25 cellular contexts compared by ENCODE assay signal in genomic region chr3:22490747-22491146, GRCh38.
"Had no signal": no experiment of that assay in that cellular context is flagged by ENCODE, and none has a peak within 500 bp of the region (broad histone marks: within the 10 kb centered on the region; RNA-seq: fewer than 3 reads in every experiment).

No MANE protein-coding gene starts in this region.

- H3K4me1 ChIP-seq: left lung, lower lobe of right lung, prostate gland, spleen, transverse colon, upper lobe of left lung, vagina had no signal

- H3K4me3 ChIP-seq: left lung, lower lobe of right lung, pancreas, prostate gland, sigmoid colon, spleen, transverse colon, upper lobe of left lung, vagina had no signal

- H3K27me3 ChIP-seq: left lung, pancreas, sigmoid colon, spleen, transverse colon, upper lobe of left lung, vagina had no signal

- DNase-seq: hypothalamus; immature natural killer cell; kidney; left colon; left lung; lower lobe of right lung; mammary epithelial cell; mesenchymal stem cell; naive thymus-derived CD8-positive, alpha-beta T cell; nucleus accumbens; pancreas; posterior cingulate gyrus; retina; right cardiac atrium; sigmoid colon; small intestine; spleen; stimulated activated CD4-positive, alpha-beta T cell treated with anti-CD3 and anti-CD28 coated beads, Interleukin-4, amount 100 ng/mL, for 24 hours; stimulated activated naive CD4-positive, alpha-beta T cell; substantia nigra; transverse colon; upper lobe of left lung had no signal

- H3K9me3 ChIP-seq: left lung, lower lobe of right lung, pancreas, prostate gland, sigmoid colon, spleen, transverse colon, upper lobe of left lung, vagina had no signal

- H3K27ac ChIP-seq: left lung, lower lobe of right lung, pancreas, prostate gland, sigmoid colon, spleen, transverse colon, upper lobe of left lung, vagina had no signal

- ATAC-seq: left colon; left lung; lower lobe of right lung; naive thymus-derived CD8-positive, alpha-beta T cell; right cardiac atrium; stimulated activated effector memory CD8-positive, alpha-beta T cell treated with anti-CD3 and anti-CD28 coated beads, Interleukin-12 subunit alpha, Interleukin-12 subunit beta, amount 100 ng/mL, for 72 hours had no signal

- H3K36me3 ChIP-seq: left lung, lower lobe of right lung, pancreas, prostate gland, sigmoid colon, spleen, transverse colon, upper lobe of left lung, vagina had no signal
